20 cellular contexts compared by ENCODE assay signal in the genomic region with DNA sequence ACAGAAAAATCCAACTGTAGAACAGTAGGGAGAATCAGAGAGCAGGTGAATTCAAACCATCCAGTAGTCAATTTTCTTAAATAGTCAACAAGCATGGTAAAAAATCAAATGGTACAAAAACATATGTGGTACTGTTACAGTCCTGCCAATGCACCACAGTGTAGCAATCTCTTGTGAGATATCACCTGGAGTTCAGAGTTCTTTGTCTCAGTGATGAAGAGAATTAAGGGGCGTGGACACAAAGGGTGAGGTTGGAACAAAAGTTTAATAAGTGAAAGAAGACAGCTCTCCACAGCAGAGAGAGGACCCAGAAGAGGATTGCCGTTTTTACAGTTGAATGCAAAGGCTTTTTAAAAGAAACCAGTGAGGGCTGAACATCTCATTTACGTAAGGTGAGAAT.
"Had no signal": no experiment of that assay in that cellular context is flagged by ENCODE, and none has a peak within 500 bp of the region (broad histone marks: within the 10 kb centered on the region; RNA-seq: fewer than 3 reads in every experiment).

No MANE protein-coding gene starts in this region.

- H3K36me3 ChIP-seq: cardiac muscle cell, suprapubic skin, upper lobe of left lung had no signal

- H3K27ac Mint-ChIP-seq: activated B cell treated with CpG ODN at 0.5 μM for 24 hours; endodermal cell; natural killer cell treated with Interleukin-12 subunit alpha and Interleukin-12 subunit beta and Interleukin-15 and Interleukin-18, amount 100 ng/mL, for 72 hours; stimulated activated naive CD8-positive, alpha-beta T cell treated with anti-CD3 and anti-CD28 coated beads, Interleukin-15, Interleukin-2, amounts not matched to agents 100 ng/mL and 50 ng/mL, for 24 hours had no signal

- ATAC-seq: left ventricle myocardium superior; natural killer cell treated with Interleukin-12 subunit alpha and Interleukin-12 subunit beta and Interleukin-15 and Interleukin-18, amount 100 ng/mL, for 72 hours; right cardiac atrium had no signal

- DNase-seq: activated B cell treated with CpG ODN at 0.5 μM for 24 hours; activated CD4-positive, alpha-beta T cell treated with anti-CD3 and anti-CD28 coated beads for 48 hours; activated effector memory CD4-positive, alpha-beta T cell treated with Interleukin-2 at 50 U/mL for 16 hours; activated naive CD4-positive, alpha-beta T cell treated with anti-CD3 and anti-CD28 coated beads, Interleukin-2, amount 50 U/mL, for 16 hours; dorsolateral prefrontal cortex; endodermal cell; hypothalamus; left ventricle myocardium superior; mesenchymal stem cell; occipital lobe; right cardiac atrium; stimulated activated CD4-positive, alpha-beta T cell treated with anti-CD3 and anti-CD28 coated beads, Interleukin-4, amount 100 ng/mL, for 4 hours; stimulated activated CD8-positive, alpha-beta memory T cell treated with anti-CD3 and anti-CD28 coated beads, Interleukin-4, amount 100 ng/mL, for 48 hours; upper lobe of left lung had no signal

- H3K4me3 ChIP-seq: cardiac muscle cell, dorsolateral prefrontal cortex, smooth muscle cell, suprapubic skin, upper lobe of left lung had no signal

- H3K27me3 ChIP-seq: cardiac muscle cell, dorsolateral prefrontal cortex, suprapubic skin, upper lobe of left lung had no signal

- H3K9me3 ChIP-seq: suprapubic skin had no signal

- H3K27ac ChIP-seq: cardiac muscle cell, dorsolateral prefrontal cortex, suprapubic skin, upper lobe of left lung had no signal

- H3K4me1 ChIP-seq: suprapubic skin, upper lobe of left lung had no signal

- H3K4me1 Mint-ChIP-seq: activated B cell treated with CpG ODN at 0.5 μM for 24 hours had no signal

- H3K4me3 Mint-ChIP-seq: activated B cell treated with CpG ODN at 0.5 μM for 24 hours; endodermal cell; natural killer cell treated with Interleukin-12 subunit alpha and Interleukin-12 subunit beta and Interleukin-15 and Interleukin-18, amount 100 ng/mL, for 72 hours; stimulated activated naive CD8-positive, alpha-beta T cell treated with anti-CD3 and anti-CD28 coated beads, Interleukin-15, Interleukin-2, amounts not matched to agents 100 ng/mL and 50 ng/mL, for 24 hours; T-helper 1 cell treated with Interleukin-12 subunit alpha and Interleukin-12 subunit beta and Interleukin-4 antibody, amounts not matched to agents 30 μg/mL and 1 μg/mL, for 36 hours had no signal

- H3K4me2 ChIP-seq: smooth muscle cell had no signal
